In the genomic region with DNA sequence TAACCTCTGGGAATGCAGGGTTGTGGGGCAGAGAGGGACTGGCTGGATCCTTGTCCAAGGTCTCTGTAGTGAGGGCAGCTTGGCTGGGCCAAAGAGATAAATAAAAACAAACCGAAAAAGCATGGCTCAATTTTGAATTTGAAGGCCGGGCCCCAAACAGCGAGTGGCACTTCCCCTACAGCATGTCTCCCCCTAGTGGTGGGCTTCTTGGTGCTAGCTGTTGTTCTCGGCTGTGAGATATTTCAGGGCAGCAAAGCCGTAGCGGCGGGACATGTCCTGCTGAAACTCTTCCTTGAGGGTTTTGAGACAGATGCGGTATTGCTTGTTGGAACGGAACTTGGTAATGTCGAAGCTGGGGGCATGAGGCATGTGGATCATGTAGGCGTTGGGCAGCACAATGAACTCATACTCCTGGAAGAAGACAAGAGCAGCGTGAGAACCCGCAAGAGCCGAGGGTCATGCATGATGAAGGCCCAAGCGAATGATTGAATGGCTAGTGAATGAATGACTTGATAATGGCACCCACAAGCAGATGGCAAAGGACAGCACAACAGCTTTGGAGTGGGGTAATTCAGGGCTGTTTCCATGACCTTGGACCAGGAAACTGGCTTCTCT, we compare ENCODE assay signal across 8 cellular contexts.
DNase-seq lines count a peak whose midpoint lies in the region; ATAC-seq and TF ChIP-seq lines count a peak whose summit lies in the region.

No MANE protein-coding gene starts in this region.

- H3K4me3 ChIP-seq in heart right ventricle (no peak overlapping the region), right atrium auricular region (no peak overlapping the region), NT2/D1 (ENCODE audit: insufficient read length, low read depth) (no peak overlapping the region), fibroblast of villous mesenchyme (ENCODE audit: low read depth, low read length) (no peak overlapping the region), tibial nerve (no peak overlapping the region), stomach (no peak overlapping the region), suprapubic skin (no peak overlapping the region)

- no peak for ATAC-seq in heart right ventricle

- TF ChIP-seq EP300 in tibial nerve (IDR thresholded peaks at IDR 0.05) (no peak), stomach (IDR thresholded peaks at IDR 0.05) (no peak), suprapubic skin (IDR thresholded peaks at IDR 0.05) (no peak)

- peak overlapping the region in 1 of 10 donors; percentile 39 for H3K27ac ChIP-seq in heart right ventricle
- H3K27ac ChIP-seq in right atrium auricular region: peak overlapping the region in 1 of 2 donors; percentile 10
- H3K27ac ChIP-seq in tibial nerve: no peak overlapping the region
- no peak overlapping the region for H3K27ac ChIP-seq in stomach
- no peak overlapping the region for H3K27ac ChIP-seq in suprapubic skin

- H3K9ac ChIP-seq in NT2/D1 (ENCODE audit: insufficient read length, low read depth): no peak overlapping the region

- H3K9me3 ChIP-seq in heart right ventricle (no peaks in the 10 kb centered on the region), right atrium auricular region (no peaks in the 10 kb centered on the region), NT2/D1 (ENCODE audit: insufficient read depth, low read length) (no peaks in the 10 kb centered on the region), tibial nerve (no peaks in the 10 kb centered on the region), stomach (no peaks in the 10 kb centered on the region), suprapubic skin (no peaks in the 10 kb centered on the region)

- WGBS in heart right ventricle, 2 donors: 93 to 97% methylated on average over 15 of the region's 15 CpGs
- 90 to 96% methylated on average over 15 of the region's 15 CpGs for WGBS in tibial nerve, 2 donors
- WGBS in stomach, 5 donors: 92 to 97% (median 95%) methylated on average over 15 of the region's 15 CpGs
- 91% methylated on average over 15 of the region's 15 CpGs for WGBS in suprapubic skin

- TF ChIP-seq POLR2A in tibial nerve (IDR thresholded peaks at IDR 0.05): no peak
- no peak for TF ChIP-seq POLR2A in stomach (IDR thresholded peaks at IDR 0.05)
- TF ChIP-seq POLR2A in suprapubic skin (IDR thresholded peaks at IDR 0.05): no peak

- H3K4me1 ChIP-seq in heart right ventricle (peaks cover 0 to 34% (median 16%) of the 10 kb centered on the region in 9 donors), right atrium auricular region (peaks cover 0 to 16% of the 10 kb centered on the region in 2 donors), NT2/D1 (ENCODE audit: insufficient read depth, insufficient read length) (no peaks in the 10 kb centered on the region), tibial nerve (peaks cover 0 to 19% (median 8%) of the 10 kb centered on the region in 4 donors), stomach (peaks cover 0 to 32% (median 15%) of the 10 kb centered on the region in 4 donors), suprapubic skin (no peaks in the 10 kb centered on the region)

- no peak for DNase-seq in heart right ventricle
- no peak for DNase-seq in right atrium auricular region (ENCODE audit: low spot score)
- peak; percentile 23 for DNase-seq in NT2/D1 (ENCODE audit: low read depth, low spot score)
- no peak for DNase-seq in fibroblast of villous mesenchyme (ENCODE audit: low read depth)
- DNase-seq in tibial nerve (ENCODE audit: low spot score in 2 of 2): peak in 1 of 2 donors; percentile 21
- DNase-seq in stomach: no peak
- no peak for DNase-seq in SIG-M5 treated with dmso at 0.1 percent for 504 hours (lab: John Stamatoyannopoulos, UW; ENCODE audit: unreplicated experiment)
- no peak for DNase-seq in suprapubic skin (ENCODE audit: low spot score in 2 of 2)

- intact Hi-C loops in heart right ventricle (cut with DNase I) (no loop called here), stomach (cut with DNase I; ENCODE audit: low total_unique reads) (no loop called here)

- H3K36me3 ChIP-seq in heart right ventricle (peaks cover 0 to 42% (median 0%) of the 10 kb centered on the region in 9 donors), right atrium auricular region (peaks cover 22% of the 10 kb centered on the region), NT2/D1 (ENCODE audit: insufficient read depth, insufficient read length, low read length) (peaks cover 4% of the 10 kb centered on the region), tibial nerve (peaks cover 0 to 42% (median 0%) of the 10 kb centered on the region in 3 donors), stomach (peaks cover 0 to 50% (median 32%) of the 10 kb centered on the region in 4 donors), suprapubic skin (peaks cover 10% of the 10 kb centered on the region)

- TF ChIP-seq CTCF in heart right ventricle (IDR thresholded peaks at IDR 0.05): peak in 7 of 9 donors; percentile 29 to 45 (median 31)
- peak in 1 of 2 donors; percentile 42 for TF ChIP-seq CTCF in right atrium auricular region (IDR thresholded peaks at IDR 0.05)
- TF ChIP-seq CTCF in fibroblast of villous mesenchyme (IDR thresholded peaks at IDR 0.05; ENCODE audit: insufficient read depth, low read depth, low read length): peak; percentile 26
- TF ChIP-seq CTCF in tibial nerve (IDR thresholded peaks at IDR 0.05): peak in 4 of 5 experiments; percentile 8 to 36 (median 16)
- peak in 1 of 7 experiments; percentile 27 for TF ChIP-seq CTCF in stomach (IDR thresholded peaks at IDR 0.05)
- peak in 1 of 2 donors; percentile 28 for TF ChIP-seq CTCF in suprapubic skin (IDR thresholded peaks at IDR 0.05)

- H3K27me3 ChIP-seq in heart right ventricle (no peaks in the 10 kb centered on the region), right atrium auricular region (no peaks in the 10 kb centered on the region), NT2/D1 (ENCODE audit: insufficient read depth, insufficient read length) (no peaks in the 10 kb centered on the region), tibial nerve (no peaks in the 10 kb centered on the region), stomach (no peaks in the 10 kb centered on the region), suprapubic skin (no peaks in the 10 kb centered on the region)
